In the genomic region with DNA sequence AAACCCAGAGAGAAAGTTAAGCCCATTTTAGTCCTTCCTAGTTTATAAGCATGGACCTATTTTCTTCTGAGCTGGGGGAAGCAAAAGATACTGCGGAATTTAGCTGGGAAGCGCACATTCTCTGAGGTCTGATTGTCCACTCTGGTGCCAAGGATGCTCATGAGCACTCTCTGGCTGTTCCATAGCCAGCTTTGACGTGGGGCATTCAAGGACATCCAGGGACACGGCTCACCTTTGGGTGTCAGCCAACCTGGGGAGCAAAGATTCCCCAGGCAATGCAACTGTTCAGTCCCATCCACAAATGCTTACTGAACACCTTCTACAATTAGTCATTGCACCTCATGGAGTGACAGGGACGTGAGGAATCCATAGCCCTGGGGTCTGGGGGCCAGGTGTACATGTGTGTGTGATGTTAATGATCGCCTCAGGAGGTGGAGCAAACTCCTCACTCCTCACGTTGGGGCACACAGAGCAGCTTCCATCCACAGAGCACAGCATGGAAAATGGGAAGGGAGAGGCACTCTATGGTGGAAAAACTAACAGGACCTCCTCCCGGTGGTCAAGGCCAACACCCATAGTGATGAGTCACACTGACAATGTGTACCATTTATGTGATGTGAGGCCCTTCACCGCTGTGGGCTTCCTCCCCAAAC, we compare ENCODE assay signal across 17 cellular contexts.
DNase-seq lines count a peak whose midpoint lies in the region; ATAC-seq and TF ChIP-seq lines count a peak whose summit lies in the region.
"Had no signal": no experiment of that assay in that cellular context is flagged by ENCODE, and none has a peak within 500 bp of the region (broad histone marks: within the 10 kb centered on the region; RNA-seq: fewer than 3 reads in every experiment).

No MANE protein-coding gene starts in this region.

- no peaks in the 10 kb centered on the region for H3K36me3 Mint-ChIP-seq in activated CD4-positive, alpha-beta T cell treated with anti-CD3 and anti-CD28 coated beads, Interleukin-2, amount 10 ng/mL, durations not matched to agents 24 days and 14 days (ENCODE audit: low read depth)
- no peaks in the 10 kb centered on the region for H3K36me3 Mint-ChIP-seq in activated CD4-positive, alpha-beta T cell treated with anti-CD3 and anti-CD28 coated beads, Interleukin-2, amount 10 ng/mL, durations not matched to agents 7 days and 5 days (ENCODE audit: low read depth)
- H3K36me3 Mint-ChIP-seq: CD14-positive monocyte had no signal

- H3K9me3 Mint-ChIP-seq in activated CD4-positive, alpha-beta T cell treated with anti-CD3 and anti-CD28 coated beads, Interleukin-2, amount 10 ng/mL, durations not matched to agents 24 days and 14 days, result no peaks in the 10 kb centered on the region
- H3K9me3 Mint-ChIP-seq in activated CD4-positive, alpha-beta T cell treated with anti-CD3 and anti-CD28 coated beads, Interleukin-2, amount 10 ng/mL, durations not matched to agents 7 days and 5 days, result peaks cover 2% of the 10 kb centered on the region

- DNase-seq in activated CD4-positive, alpha-beta T cell treated with anti-CD3 and anti-CD28 coated beads, Interleukin-2, amount 10 ng/mL, durations not matched to agents 24 days and 14 days, result peak; percentile 36
- no peak for DNase-seq in activated CD4-positive, alpha-beta T cell treated with anti-CD3 and anti-CD28 coated beads, Interleukin-2, amount 10 ng/mL, durations not matched to agents 7 days and 5 days
- DNase-seq in esophagus muscularis mucosa (ENCODE audit: extremely low spot score) (peak; percentile 77), right lobe of liver (no peak), vagina (ENCODE audit: extremely low spot score in 2 of 2) (peak; percentile 55 to 69), foreskin melanocyte (no peak), activated T-cell treated with anti-CD3 and anti-CD28 coated beads for 4 hours (no peak)
- DNase-seq in effector CD4-positive, alpha-beta T cell, result no peak
- DNase-seq: DMS79; KG1; NCI-H1105 treated with DMSO at 0.1 percent for 48 hours; NCI-H1694; NCI-H2081 treated with DMSO at 0.1 percent for 48 hours; NCI-H446 treated with DMSO at 0.1 percent for 48 hours; NK-92 treated with Interleukin-12 subunit alpha and Interleukin-12 subunit beta, amount 100 ng/mL, for 24 hours had no signal

- no peaks in the 10 kb centered on the region for H3K9me3 ChIP-seq in esophagus muscularis mucosa
- H3K9me3 ChIP-seq in right lobe of liver, result no peaks in the 10 kb centered on the region
- H3K9me3 ChIP-seq in vagina, result no peaks in the 10 kb centered on the region

- TF ChIP-seq POLR2A in esophagus muscularis mucosa (IDR thresholded peaks at IDR 0.05; ENCODE audit: low read depth) (no peak), right lobe of liver (IDR thresholded peaks at IDR 0.05) (no peak), vagina (IDR thresholded peaks at IDR 0.05) (no peak)

- WGBS in esophagus muscularis mucosa, result 79% methylated on average over 8 of the region's 9 CpGs
- WGBS in right lobe of liver (ENCODE audit: insufficient coverage, low coverage, low lambda C conversion rate, missing lambda C conversion rate), result 52% methylated on average over 3 of the region's 9 CpGs

- no peak overlapping the region for H3K27ac Mint-ChIP-seq in activated CD4-positive, alpha-beta T cell treated with anti-CD3 and anti-CD28 coated beads, Interleukin-2, amount 10 ng/mL, durations not matched to agents 24 days and 14 days
- H3K27ac Mint-ChIP-seq in activated CD4-positive, alpha-beta T cell treated with anti-CD3 and anti-CD28 coated beads, Interleukin-2, amount 10 ng/mL, durations not matched to agents 7 days and 5 days, result no peak overlapping the region
- H3K27ac Mint-ChIP-seq: CD14-positive monocyte had no signal

- H3K27me3 ChIP-seq in esophagus muscularis mucosa (peaks cover 0 to 6% (median 0%) of the 10 kb centered on the region in 4 donors), right lobe of liver (no peaks in the 10 kb centered on the region), vagina (no peaks in the 10 kb centered on the region)

- TF ChIP-seq CTCF in esophagus muscularis mucosa (IDR thresholded peaks at IDR 0.05) (no peak), right lobe of liver (IDR thresholded peaks at IDR 0.05) (no peak), vagina (IDR thresholded peaks at IDR 0.05) (no peak)

- peaks cover 0 to 4% (median 0%) of the 10 kb centered on the region in 4 donors for H3K4me1 ChIP-seq in esophagus muscularis mucosa
- peaks cover 0 to 7% (median 1%) of the 10 kb centered on the region in 4 donors for H3K4me1 ChIP-seq in right lobe of liver
- no peaks in the 10 kb centered on the region for H3K4me1 ChIP-seq in vagina

- H3K27me3 Mint-ChIP-seq in activated CD4-positive, alpha-beta T cell treated with anti-CD3 and anti-CD28 coated beads, Interleukin-2, amount 10 ng/mL, durations not matched to agents 24 days and 14 days, result no peaks in the 10 kb centered on the region
- H3K27me3 Mint-ChIP-seq in activated CD4-positive, alpha-beta T cell treated with anti-CD3 and anti-CD28 coated beads, Interleukin-2, amount 10 ng/mL, durations not matched to agents 7 days and 5 days, result no peaks in the 10 kb centered on the region

- ATAC-seq in right lobe of liver, result peak in 3 of 4 donors; percentile 25 to 65 (median 36)

- H3K4me3 ChIP-seq in esophagus muscularis mucosa (no peak overlapping the region), right lobe of liver (no peak overlapping the region), vagina (no peak overlapping the region)

- H3K4me1 Mint-ChIP-seq in activated CD4-positive, alpha-beta T cell treated with anti-CD3 and anti-CD28 coated beads, Interleukin-2, amount 10 ng/mL, durations not matched to agents 24 days and 14 days, result no peaks in the 10 kb centered on the region
- H3K4me1 Mint-ChIP-seq in activated CD4-positive, alpha-beta T cell treated with anti-CD3 and anti-CD28 coated beads, Interleukin-2, amount 10 ng/mL, durations not matched to agents 7 days and 5 days, result no peaks in the 10 kb centered on the region
- H3K4me1 Mint-ChIP-seq: CD14-positive monocyte had no signal

- POLR2A ChIA-PET in activated CD4-positive, alpha-beta T cell treated with anti-CD3 and anti-CD28 coated beads, Interleukin-2, amount 10 ng/mL, durations not matched to agents 7 days and 5 days (lab: Charles Lee), result no interaction called here

- intact Hi-C loops in activated CD4-positive, alpha-beta T cell treated with anti-CD3 and anti-CD28 coated beads, Interleukin-2, amount 10 ng/mL, durations not matched to agents 24 days and 14 days (cut with micrococcal nuclease), result no loop called here
- intact Hi-C loops in esophagus muscularis mucosa (cut with DNase I), result no loop called here
- intact Hi-C loops in right lobe of liver (cut with DNase I), result no loop called here
- intact Hi-C loops in vagina (cut with DNase I), result no loop called here

- no peaks in the 10 kb centered on the region for H3K36me3 ChIP-seq in esophagus muscularis mucosa
- H3K36me3 ChIP-seq in right lobe of liver, result no peaks in the 10 kb centered on the region
- no peaks in the 10 kb centered on the region for H3K36me3 ChIP-seq in vagina

- no peak for TF ChIP-seq EP300 in esophagus muscularis mucosa (IDR thresholded peaks at IDR 0.05)

- H3K4me3 Mint-ChIP-seq in activated CD4-positive, alpha-beta T cell treated with anti-CD3 and anti-CD28 coated beads, Interleukin-2, amount 10 ng/mL, durations not matched to agents 24 days and 14 days, result no peak overlapping the region
- no peak overlapping the region for H3K4me3 Mint-ChIP-seq in activated CD4-positive, alpha-beta T cell treated with anti-CD3 and anti-CD28 coated beads, Interleukin-2, amount 10 ng/mL, durations not matched to agents 7 days and 5 days
- H3K4me3 Mint-ChIP-seq: CD14-positive monocyte had no signal

- CTCF ChIA-PET in activated CD4-positive, alpha-beta T cell treated with anti-CD3 and anti-CD28 coated beads, Interleukin-2, amount 10 ng/mL, durations not matched to agents 7 days and 5 days (lab: Charles Lee), result interaction anchor here (0.7 kb wide), 1 partner anchor 10 kb away, joined by 3 read pairs; no protein-coding TSS in a partner anchor

- H3K27ac ChIP-seq in esophagus muscularis mucosa (replicated peaks in 1 of 4) (no peak overlapping the region), right lobe of liver (no peak overlapping the region), vagina (no peak overlapping the region)
- H3K27ac ChIP-seq: 22Rv1 had no signal

Comparison
In these comparisons a context has a peak if more than half of its experiments do, and no peak if none do; other contexts are left out.
1. DNase-seq: peak in activated CD4-positive, alpha-beta T cell treated with anti-CD3 and anti-CD28 coated beads, Interleukin-2, amount 10 ng/mL, durations not matched to agents 24 days and 14 days (single experiment), esophagus muscularis mucosa (single experiment) and vagina (2 of 2); none in activated CD4-positive, alpha-beta T cell treated with anti-CD3 and anti-CD28 coated beads, Interleukin-2, amount 10 ng/mL, durations not matched to agents 7 days and 5 days (single experiment), right lobe of liver (0 of 3), effector CD4-positive, alpha-beta T cell (single experiment), foreskin melanocyte (single experiment) and activated T-cell treated with anti-CD3 and anti-CD28 coated beads for 4 hours (single experiment).